In genomic region chr6:34154668-34155447, GRCh38 we compare ENCODE assay signal across 8 cellular contexts. TPM values are rescaled to one million over a fixed set of nuclear protein-coding genes. Genes with fewer than 3 reads are reported as not detected.
DNase-seq lines count a peak whose midpoint lies in the region; ATAC-seq and TF ChIP-seq lines count a peak whose summit lies in the region.

No MANE protein-coding gene starts in this region.

- no peaks in the 10 kb centered on the region for H3K9me2 ChIP-seq in GM23338 (ENCODE audit: insufficient read depth)

- peak; percentile 82 to 97 for TF ChIP-seq CTCF in GM23338 (conservative IDR thresholded peaks at IDR 0.05; ENCODE audit: low read depth in 2 of 2)
- TF ChIP-seq CTCF in Panc1 (IDR thresholded peaks at IDR 0.05): peak; percentile 99
- TF ChIP-seq CTCF in gastroesophageal sphincter (IDR thresholded peaks at IDR 0.05): peak in 3 of 4 experiments; percentile 90 to 100 (median 96)
- peak; percentile 99 for TF ChIP-seq CTCF in parathyroid adenoma (IDR thresholded peaks at IDR 0.05)
- TF ChIP-seq CTCF in upper lobe of right lung (IDR thresholded peaks at IDR 0.05): peak; percentile 98

- H3K4me1 ChIP-seq in GM23338 (ENCODE audit: insufficient read depth): peaks cover 26% of the 10 kb centered on the region
- H3K4me1 ChIP-seq in Panc1 (ENCODE audit: control insufficient read depth, insufficient read depth, low read length): no peaks in the 10 kb centered on the region
- peaks cover 0 to 11% (median 6%) of the 10 kb centered on the region in 3 donors for H3K4me1 ChIP-seq in gastroesophageal sphincter
- no peaks in the 10 kb centered on the region for H3K4me1 ChIP-seq in parathyroid adenoma
- H3K4me1 ChIP-seq in upper lobe of right lung: peaks cover 7% of the 10 kb centered on the region

- H3K27ac ChIP-seq in GM23338 (ENCODE audit: low read depth) (no peak overlapping the region), Panc1 (ENCODE audit: low read length) (no peak overlapping the region), gastroesophageal sphincter (no peak overlapping the region), parathyroid adenoma (no peak overlapping the region), upper lobe of right lung (no peak overlapping the region)

- peak; percentile 31 for DNase-seq in Ammon's horn (ENCODE audit: low spot score)
- peak; percentile 82 for DNase-seq in GM23338 (ENCODE audit: low spot score)
- no peak for DNase-seq in Panc1 (ENCODE audit: low read depth, low spot score)
- peak; percentile 42 for DNase-seq in activated effector memory CD4-positive, alpha-beta T cell treated with Interleukin-2 at 50 U/mL for 16 hours
- peak; percentile 78 for DNase-seq in upper lobe of right lung

- peak overlapping the region; percentile 76 for H3K4me3 ChIP-seq in GM23338
- peak overlapping the region; percentile 19 to 46 for H3K4me3 ChIP-seq in Panc1 (ENCODE audit: low read depth in 2 of 2, low read length in 2 of 2)
- H3K4me3 ChIP-seq in gastroesophageal sphincter: peak overlapping the region in 1 of 2 donors; percentile 27
- peak overlapping the region; percentile 11 for H3K4me3 ChIP-seq in parathyroid adenoma (ENCODE audit: low read depth, low read length)
- no peak overlapping the region for H3K4me3 ChIP-seq in upper lobe of right lung

- H3K79me2 ChIP-seq in GM23338 (replicated peaks; ENCODE audit: insufficient read depth): no peaks in the 10 kb centered on the region
- H3K79me2 ChIP-seq in parathyroid adenoma: no peaks in the 10 kb centered on the region

- no peak overlapping the region for H3K9ac ChIP-seq in parathyroid adenoma

- BruUV-seq in Panc1 (replicated peaks; lab: Mats Ljungman, UMichigan): no TSS peak

- ATAC-seq in GM23338 (peak; percentile 86), Panc1 (peak; percentile 86), gastroesophageal sphincter (peak; percentile 48), upper lobe of right lung (peak; percentile 87), GM18909 (IDR thresholded peaks at IDR 0.05; ENCODE audit: poor library complexity, unreplicated experiment) (no peak)

- H3K27me3 ChIP-seq in GM23338 (ENCODE audit: insufficient read depth) (peaks cover 45% of the 10 kb centered on the region), Panc1 (ENCODE audit: control insufficient read depth, insufficient read depth, low read length) (no peaks in the 10 kb centered on the region), gastroesophageal sphincter (peaks cover 78% of the 10 kb centered on the region), parathyroid adenoma (ENCODE audit: control insufficient read depth, insufficient read depth, low read length) (peaks cover 3% of the 10 kb centered on the region), upper lobe of right lung (peaks cover 46% of the 10 kb centered on the region)

- TF ChIP-seq POLR2A in gastroesophageal sphincter (IDR thresholded peaks at IDR 0.05): no peak

- peaks cover 4% of the 10 kb centered on the region; the same call in 1 of the 2 replicates for H3F3A ChIP-seq in GM23338 (replicated peaks; ENCODE audit: low read depth)

- H3K27ac Mint-ChIP-seq in GM23338: no peak overlapping the region

- POLR2A ChIA-PET in Panc1 (lab: Charles Lee): interaction anchor here (0.5 to 0.6 kb wide), 4 partner anchors 8 to 366 kb away, joined by 3 to 4 read pairs (median 4); partner anchors contain the start of genes HMGA1 and LEMD2

- peak overlapping the region; percentile 63 for H3K4me3 Mint-ChIP-seq in GM23338

- H4K20me1 ChIP-seq in GM23338 (replicated peaks; ENCODE audit: insufficient read depth): no peaks in the 10 kb centered on the region

- TF ChIP-seq EP300 in gastroesophageal sphincter (IDR thresholded peaks at IDR 0.05): no peak

- CTCF ChIA-PET in Panc1 (lab: Charles Lee): interaction anchor here (0.5 to 3.0 kb wide), 4 partner anchors 9 to 413 kb away, joined by 5 to 12 read pairs (median 5); no protein-coding TSS in a partner anchor

- H3K4me2 ChIP-seq in GM23338: peak overlapping the region; percentile 95
- peak overlapping the region; percentile 62 for H3K4me2 ChIP-seq in parathyroid adenoma (ENCODE audit: low read length)

- H3K27me3 Mint-ChIP-seq in GM23338 (ENCODE audit: insufficient read depth, low read depth, poor library complexity): peaks cover 46% of the 10 kb centered on the region

- H3K9me3 Mint-ChIP-seq in GM23338: peaks cover 16% of the 10 kb centered on the region

- H2AFZ ChIP-seq in GM23338: peak overlapping the region; percentile 99
- H2AFZ ChIP-seq in parathyroid adenoma: peak overlapping the region; percentile 6

- H3K9me3 ChIP-seq in Panc1 (ENCODE audit: control insufficient read depth, insufficient read depth, low read depth, low read length) (no peaks in the 10 kb centered on the region), gastroesophageal sphincter (peaks cover 0 to 18% (median 0%) of the 10 kb centered on the region in 3 donors), parathyroid adenoma (ENCODE audit: control insufficient read depth, low read length) (no peaks in the 10 kb centered on the region), upper lobe of right lung (peaks cover 7% of the 10 kb centered on the region)

- H3K36me3 ChIP-seq in GM23338 (ENCODE audit: insufficient read depth) (no peaks in the 10 kb centered on the region), Panc1 (ENCODE audit: control insufficient read depth, insufficient read depth, low read length) (no peaks in the 10 kb centered on the region), gastroesophageal sphincter (no peaks in the 10 kb centered on the region), parathyroid adenoma (ENCODE audit: control insufficient read depth, insufficient read depth, low read length) (no peaks in the 10 kb centered on the region), upper lobe of right lung (no peaks in the 10 kb centered on the region)

- intact Hi-C loops in Panc1 (cut with micrococcal nuclease; ENCODE audit: unreplicated experiment): loop anchor here (2.0 to 10.0 kb wide), 2 partner anchors 100 to 410 kb away; partner anchors contain the start of gene IP6K3
- intact Hi-C loops in upper lobe of right lung (cut with DNase I): loop anchor here (10.0 kb wide), 1 partner anchor 380 kb away; no protein-coding TSS in a partner anchor

- 0% methylated on average over 4 of the region's 61 CpGs; no CpG with 5 or more reads in 1 of the 2 donors for WGBS in gastroesophageal sphincter (ENCODE audit: low coverage in 1 of 2), 2 donors

- peaks cover 4% of the 10 kb centered on the region; the same call in 2 of the 3 replicates for H3K36me3 Mint-ChIP-seq in GM23338 (ENCODE audit: low read depth)

- H3K4me1 Mint-ChIP-seq in GM23338: peaks cover 35% of the 10 kb centered on the region

- in situ Hi-C loops in Panc1 (cut with HindIII; ENCODE audit: low pct_unique_long_range_greater_than_20kb, low sequenced_read_pairs): no loop called here

TF ChIP-seq in GM23338, 12 proteins besides CTCF, POLR2A, EP300 and RAD21 (continues in another document):
- TF ChIP-seq NANOG (IDR thresholded peaks at IDR 0.05; ENCODE audit: borderline replicate concordance): no peak
- TF ChIP-seq ZNF331 (CRISPR knock-in tag; IDR thresholded peaks at IDR 0.05; ENCODE audit: low read depth): no peak
- no peak for TF ChIP-seq ZNF114 (CRISPR knock-in tag; IDR thresholded peaks at IDR 0.05)
- no peak for TF ChIP-seq EZH2 (IDR thresholded peaks at IDR 0.05; ENCODE audit: low read depth, unreplicated experiment)
- no peak for TF ChIP-seq EZH2phosphoT487 (IDR thresholded peaks at IDR 0.05; ENCODE audit: unreplicated experiment)
- no peak for TF ChIP-seq ETS1 (IDR thresholded peaks at IDR 0.05)
- no peak for TF ChIP-seq REST (IDR thresholded peaks at IDR 0.05; ENCODE audit: unreplicated experiment)
- no peak for TF ChIP-seq POLR2AphosphoS5 (IDR thresholded peaks at IDR 0.05; ENCODE audit: low read depth)
- no peak for TF ChIP-seq CREB1 (CRISPR knock-in tag; IDR thresholded peaks at IDR 0.05; ENCODE audit: low read depth)

RNA-seq across cellular contexts. Expression of gene GRM4, which starts 9.0 kb away (rescaled TPM):
- total RNA-seq in GM23338 (2014; rRNA removed; shearing (Covaris generic)): 24.4 and 30.6 TPM in 2 replicates
- polyA plus RNA-seq in GM23338 (2016; fragmentation: Nextera tagmentation; extraction: Ambion mirVana): 7.0 and 8.7 TPM in 2 replicates
- total RNA-seq in Panc1 (2021; ENCODE audit: unreplicated experiment) (1.3 TPM), gastroesophageal sphincter (not detected), upper lobe of right lung (0.29 TPM)
- 1.5 TPM for polyA plus RNA-seq in Panc1 (2012; ENCODE audit: insufficient read length)

Comparison
In these comparisons a context has a peak if more than half of its experiments do, and no peak if none do; other contexts are left out.
1. RNA of gene GRM4, which starts 9.0 kb away (total RNA-seq): 24.4 to 30.6 TPM in GM23338; 1.3 TPM in Panc1 (single experiment), 0.29 TPM in upper lobe of right lung (single experiment) and not detected in gastroesophageal sphincter; every median in the first group is over 10 times any median in the second.
2. Peak in every context shown above with its lines, with median percentiles within 50 percentile points of each other: CTCF ChIP-seq.